In the genomic region with DNA sequence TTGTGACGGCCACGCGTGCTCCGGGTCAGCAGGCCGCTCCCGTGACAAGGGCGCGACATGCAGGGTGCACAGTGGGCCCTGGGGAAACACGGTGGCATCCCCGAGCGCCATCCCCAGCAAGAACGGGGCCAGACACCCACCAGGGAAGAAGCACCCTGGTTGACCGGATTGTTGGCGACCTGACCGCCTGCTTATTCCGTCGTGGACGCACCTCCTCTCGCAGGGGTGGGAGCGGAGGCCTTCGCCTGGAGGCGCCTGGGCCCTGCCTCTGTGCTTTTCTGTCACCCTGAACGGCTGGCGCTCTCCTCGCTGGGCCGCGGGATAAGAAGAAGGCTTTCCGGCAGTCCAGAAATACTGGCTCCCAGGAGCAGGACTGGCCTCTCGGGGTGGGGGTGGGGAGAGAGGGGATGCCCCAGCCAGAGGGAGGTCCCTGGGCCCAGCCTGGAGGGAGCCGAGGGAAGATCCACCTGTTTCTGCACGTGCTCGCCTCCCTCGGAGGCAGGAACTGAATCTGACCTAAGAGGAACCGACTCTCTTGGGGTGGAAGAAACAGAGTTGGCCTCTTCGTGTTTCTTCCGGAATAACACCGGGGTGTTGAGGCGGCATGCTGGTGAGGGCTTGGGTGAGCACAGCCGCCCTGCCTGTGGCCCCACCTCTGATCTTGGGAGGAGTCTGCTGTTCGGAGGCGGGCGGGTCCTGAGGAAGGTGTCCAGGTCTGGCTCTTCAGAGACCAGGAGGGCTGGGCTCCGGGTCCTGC, we compare ENCODE assay signal across 8 cellular contexts.
DNase-seq lines count a peak whose midpoint lies in the region; ATAC-seq and TF ChIP-seq lines count a peak whose summit lies in the region.
"Not testable (repeated sequence)": the region's sequence is repeated elsewhere in the genome, so short reads cannot be mapped to it uniquely, and the experiment has no call there.

No MANE protein-coding gene starts in this region.

- not testable (repeated sequence) for H3K4me3 Mint-ChIP-seq in activated CD4-positive, alpha-beta T cell treated with anti-CD3 and anti-CD28 coated beads, Interleukin-2, amount 10 ng/mL, durations not matched to agents 24 days and 14 days; chondrocyte (ENCODE audit: unreplicated experiment); osteocyte (ENCODE audit: unreplicated experiment)

- DNase-seq in activated CD4-positive, alpha-beta T cell treated with anti-CD3 and anti-CD28 coated beads, Interleukin-2, amount 10 ng/mL, durations not matched to agents 24 days and 14 days, result peak; percentile 53
- DNase-seq in chondrocyte (ENCODE audit: low spot score) (peak; percentile 39), osteocyte (ENCODE audit: extremely low spot score, unreplicated experiment) (peak; percentile 42), transverse colon (peak; percentile 27)
- DNase-seq in left lobe of liver (ENCODE audit: low spot score), result not testable (repeated sequence)

- 92% methylated on average over 11 of the region's 43 CpGs; no CpG with 5 or more reads in 1 of the 2 donors for WGBS in transverse colon (ENCODE audit: low coverage in 1 of 2), 2 donors

- not testable (repeated sequence) for TF ChIP-seq POLR2A in transverse colon (IDR thresholded peaks at IDR 0.05)

- H3K27me3 ChIP-seq in transverse colon, result not testable (repeated sequence)

- TF ChIP-seq CTCF in chondrocyte (IDR thresholded peaks at IDR 0.05); osteocyte (IDR thresholded peaks at IDR 0.05); transverse colon (IDR thresholded peaks at IDR 0.05): not testable (repeated sequence)

- not testable (repeated sequence) for H3K27ac ChIP-seq in transverse colon

- H3K4me3 ChIP-seq in transverse colon, result not testable (repeated sequence)

- not testable (repeated sequence) for H3K27me3 Mint-ChIP-seq in activated CD4-positive, alpha-beta T cell treated with anti-CD3 and anti-CD28 coated beads, Interleukin-2, amount 10 ng/mL, durations not matched to agents 24 days and 14 days; chondrocyte (ENCODE audit: low read depth); osteocyte (ENCODE audit: unreplicated experiment)

- ATAC-seq in GM18498 (IDR thresholded peaks at IDR 0.05; ENCODE audit: unreplicated experiment), result peak; percentile 61
- ATAC-seq in GM21737 (IDR thresholded peaks at IDR 0.05; ENCODE audit: unreplicated experiment), result peak; percentile 57
- peak; percentile 52 for ATAC-seq in HG03460 (IDR thresholded peaks at IDR 0.05; ENCODE audit: unreplicated experiment)
- ATAC-seq in left lobe of liver, result peak; percentile 10

- H3K9me3 Mint-ChIP-seq in activated CD4-positive, alpha-beta T cell treated with anti-CD3 and anti-CD28 coated beads, Interleukin-2, amount 10 ng/mL, durations not matched to agents 24 days and 14 days; chondrocyte (ENCODE audit: low read depth); osteocyte (ENCODE audit: unreplicated experiment): not testable (repeated sequence)

- not testable (repeated sequence) for H3K36me3 ChIP-seq in transverse colon

- intact Hi-C loops in activated CD4-positive, alpha-beta T cell treated with anti-CD3 and anti-CD28 coated beads, Interleukin-2, amount 10 ng/mL, durations not matched to agents 24 days and 14 days (cut with micrococcal nuclease); transverse colon (cut with DNase I; ENCODE audit: low total_unique reads): not testable (repeated sequence)

- not testable (repeated sequence) for H3K36me3 Mint-ChIP-seq in activated CD4-positive, alpha-beta T cell treated with anti-CD3 and anti-CD28 coated beads, Interleukin-2, amount 10 ng/mL, durations not matched to agents 24 days and 14 days (ENCODE audit: low read depth); chondrocyte (ENCODE audit: low read depth); osteocyte (ENCODE audit: unreplicated experiment)

- H3K27ac Mint-ChIP-seq in activated CD4-positive, alpha-beta T cell treated with anti-CD3 and anti-CD28 coated beads, Interleukin-2, amount 10 ng/mL, durations not matched to agents 24 days and 14 days; chondrocyte (ENCODE audit: unreplicated experiment); osteocyte (ENCODE audit: unreplicated experiment): not testable (repeated sequence)

- not testable (repeated sequence) for H3K4me1 Mint-ChIP-seq in activated CD4-positive, alpha-beta T cell treated with anti-CD3 and anti-CD28 coated beads, Interleukin-2, amount 10 ng/mL, durations not matched to agents 24 days and 14 days; chondrocyte (ENCODE audit: low read depth); osteocyte (ENCODE audit: unreplicated experiment)

- not testable (repeated sequence) for TF ChIP-seq EP300 in transverse colon (IDR thresholded peaks at IDR 0.05; ENCODE audit: low read depth)

- in situ Hi-C loops in transverse colon (cut with MboI; ENCODE audit: low pct_ligation_motif_present in 1 of 4, low pct_unique_long_range_greater_than_20kb in 1 of 4, low sequenced_read_pairs in 3 of 4), result not testable (repeated sequence)

- H3K9me3 ChIP-seq in transverse colon, result not testable (repeated sequence)

- H3K4me1 ChIP-seq in transverse colon, result not testable (repeated sequence)

Comparison
In these comparisons a context has a peak if more than half of its experiments do, and no peak if none do; other contexts are left out.
1. ATAC-seq: peak in every context shown above with its lines; median percentile 61 in GM18498; 57 in GM21737; 52 in HG03460; 10 in left lobe of liver.